In genomic region chr6:80472276-80472675, GRCh38 we compare ENCODE assay signal across 27 cellular contexts.
"Had no signal": no experiment of that assay in that cellular context is flagged by ENCODE, and none has a peak within 500 bp of the region (broad histone marks: within the 10 kb centered on the region; RNA-seq: fewer than 3 reads in every experiment).

No MANE protein-coding gene starts in this region.

- H3K27ac ChIP-seq: left lung, lower lobe of right lung, pancreas, prostate gland, skin epidermis, stomach, testis, thyroid gland, transverse colon, upper lobe of left lung, vagina had no signal

- H3K36me3 ChIP-seq: left lung, lower lobe of right lung, pancreas, prostate gland, stomach, thyroid gland, transverse colon, upper lobe of left lung, vagina had no signal

- H3K27me3 ChIP-seq: left lung, pancreas, stomach, testis, thyroid gland, transverse colon, upper lobe of left lung, vagina had no signal

- H3K4me1 ChIP-seq: left lung, lower lobe of right lung, pancreas, prostate gland, stomach, testis, thyroid gland, upper lobe of left lung, vagina had no signal

- H3K9me3 ChIP-seq: left lung, lower lobe of right lung, pancreas, prostate gland, stomach, testis, thyroid gland, transverse colon, upper lobe of left lung, vagina had no signal

- ATAC-seq: left cardiac atrium; left lung; lower lobe of right lung; naive thymus-derived CD8-positive, alpha-beta T cell; pancreas; right cardiac atrium; sciatic nerve; stimulated activated naive B cell treated with anti-CD40 and anti-IgM and Interleukin-4, amounts not matched to agents 10 μg/mL and 1 μg/mL and 100 μg/mL, for 72 hours; stimulated activated naive CD8-positive, alpha-beta T cell treated with anti-CD3 and anti-CD28 coated beads, Interleukin-15, Interleukin-2, amounts not matched to agents 100 U/mL and 50 U/mL, for 24 hours had no signal

- H3K4me3 ChIP-seq: left lung, lower lobe of right lung, pancreas, prostate gland, skin epidermis, stomach, testis, thyroid gland, transverse colon, upper lobe of left lung, vagina had no signal

- DNase-seq: kidney glomerular epithelial cell; left cardiac atrium; left lung; lower lobe of right lung; mammary epithelial cell; mesenchymal stem cell; naive thymus-derived CD8-positive, alpha-beta T cell; nucleus accumbens; pancreas; posterior cingulate gyrus; retina; right cardiac atrium; stimulated activated CD4-positive, alpha-beta T cell treated with anti-CD3 and anti-CD28 coated beads, Interleukin-12 subunit alpha, Interleukin-12 subunit beta, amount 100 ng/mL, for 4 hours; stimulated activated CD4-positive, alpha-beta T cell treated with anti-CD3 and anti-CD28 coated beads, Interleukin-15, amount 100 ng/mL, for 24 hours; stimulated activated CD4-positive, alpha-beta T cell treated with anti-CD3 and anti-CD28 coated beads, Interleukin-2, amount 100 ng/mL, for 24 hours; stimulated activated CD4-positive, alpha-beta T cell treated with anti-CD3 and anti-CD28 coated beads, Interleukin-4, amount 100 ng/mL, for 1 hour; stimulated activated naive B cell treated with anti-CD40 and anti-IgM and Interleukin-4, amounts not matched to agents 10 μg/mL and 1 μg/mL and 100 μg/mL, for 72 hours; stimulated activated naive CD8-positive, alpha-beta T cell treated with anti-CD3 and anti-CD28 coated beads, Interleukin-15, Interleukin-2, amounts not matched to agents 100 U/mL and 50 U/mL, for 24 hours; stomach; testis; thyroid gland; transverse colon; upper lobe of left lung had no signal
